21 cellular contexts compared by ENCODE assay signal in the genomic region with DNA sequence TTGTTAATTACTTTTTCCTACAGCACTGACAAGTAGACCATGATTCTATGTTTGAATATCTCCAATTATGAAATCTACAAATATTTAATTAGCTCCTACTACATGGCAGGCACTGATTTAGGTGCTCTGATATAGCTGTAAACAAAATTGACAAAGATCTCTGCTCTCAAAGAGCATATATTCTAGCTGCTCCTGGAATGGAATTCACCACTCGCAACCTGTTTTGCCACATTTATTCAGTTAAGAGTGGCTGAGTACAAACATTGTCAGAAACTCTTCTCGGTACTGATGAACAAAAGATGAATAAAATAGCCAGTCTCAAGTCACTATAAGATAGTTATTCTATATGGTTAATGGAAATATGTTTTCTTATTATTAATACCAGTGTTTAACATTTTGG.
A peak's percentile ranks its signal among the peaks of the same experiment; 100 is the strongest.
DNase-seq lines count a peak whose midpoint lies in the region; TF ChIP-seq lines count a peak whose summit lies in the region.
"Had no signal": no experiment of that assay in that cellular context is flagged by ENCODE, and none has a peak within 500 bp of the region (broad histone marks: within the 10 kb centered on the region; RNA-seq: fewer than 3 reads in every experiment).

No MANE protein-coding gene starts in this region.

- H3K27me3 ChIP-seq in breast epithelium = no peaks in the 10 kb centered on the region
- no peaks in the 10 kb centered on the region for H3K27me3 ChIP-seq in trophoblast cell (ENCODE audit: insufficient read depth, low read length)
- H3K27me3 ChIP-seq: BE2C, BLaER1 had no signal

- in situ Hi-C loops in T47D (cut with HindIII; ENCODE audit: low pct_unique_long_range_greater_than_20kb, low sequenced_read_pairs) = no loop called here

- DNase-seq in DMS53 (lab: John Stamatoyannopoulos, UW) (peak; percentile 2), DMS53 treated with DMSO at 0.1 percent for 48 hours (lab: John Stamatoyannopoulos, UW; ENCODE audit: unreplicated experiment) (no peak), T47D (ENCODE audit: low read depth in 1 of 2, low spot score in 1 of 2) (peak; percentile 28 to 84), breast epithelium (ENCODE audit: low spot score in 2 of 2) (no peak), trophoblast cell (peak; percentile 57 to 79), osteocyte (ENCODE audit: extremely low spot score, unreplicated experiment) (no peak), DMS79 treated with DMSO at 0.1 percent for 48 hours (lab: John Stamatoyannopoulos, UW) (no peak)
- DNase-seq: BE2C; C1 segment of cervical spinal cord; CD4-positive, alpha-beta memory T cell; CD4-positive, CD25-positive, alpha-beta regulatory T cell; CD8-positive, alpha-beta memory T cell; COR-L47; DMS 273 treated with DMSO at 0.1 percent for 48 hours; DMS153; DMS79; GF-D8 had no signal

- TF ChIP-seq CTCF in breast epithelium (IDR thresholded peaks at IDR 0.05) (no peak), osteocyte (IDR thresholded peaks at IDR 0.05) (no peak)

- H3K4me3 ChIP-seq in breast epithelium (no peak overlapping the region), trophoblast cell (ENCODE audit: low read depth, low read length) (no peak overlapping the region)
- H3K4me3 ChIP-seq: A549, BLaER1 had no signal

- peaks cover 2% of the 10 kb centered on the region for H3K79me1 ChIP-seq in trophoblast cell (ENCODE audit: low read length)

- H3K4me1 ChIP-seq in breast epithelium (no peaks in the 10 kb centered on the region), trophoblast cell (ENCODE audit: control insufficient read depth in 1 of 2, insufficient read depth in 2 of 2, low read length in 2 of 2) (no peaks in the 10 kb centered on the region)
- H3K4me1 ChIP-seq: A549, BE2C, BLaER1 had no signal

- intact Hi-C loops in breast epithelium (cut with DNase I; ENCODE audit: low total_unique reads) = no loop called here

- no peak overlapping the region for H3K9ac ChIP-seq in trophoblast cell (ENCODE audit: low read length)
- H3K9ac ChIP-seq: BLaER1 had no signal

- H4K91ac ChIP-seq in trophoblast cell (ENCODE audit: low read depth, low read length) = no peak overlapping the region

- H3K27ac ChIP-seq in breast epithelium = no peak overlapping the region
- H3K27ac ChIP-seq in trophoblast cell (ENCODE audit: low read depth, low read length) = no peak overlapping the region
- H3K27ac ChIP-seq: 22Rv1, A549, BLaER1 had no signal

- H2AK5ac ChIP-seq in trophoblast cell (ENCODE audit: low read length) = no peak overlapping the region

- H3K36me3 ChIP-seq in breast epithelium (no peaks in the 10 kb centered on the region), trophoblast cell (ENCODE audit: control insufficient read depth in 1 of 2, insufficient read depth in 2 of 2, low read length in 2 of 2) (no peaks in the 10 kb centered on the region)
- H3K36me3 ChIP-seq: BE2C, BLaER1 had no signal

- H3K9me3 Mint-ChIP-seq in osteocyte (ENCODE audit: unreplicated experiment) = peaks cover under 1% of the 10 kb centered on the region
- H3K9me3 Mint-ChIP-seq: CD8-positive, alpha-beta memory T cell had no signal

- H3K4me3 Mint-ChIP-seq in osteocyte (ENCODE audit: unreplicated experiment) = no peak overlapping the region
- H3K4me3 Mint-ChIP-seq: CD14-positive monocyte; CD4-positive, alpha-beta memory T cell; CD4-positive, CD25-positive, alpha-beta regulatory T cell; CD8-positive, alpha-beta memory T cell had no signal

- H2BK5ac ChIP-seq in trophoblast cell (ENCODE audit: low read depth, low read length, poor library complexity) = no peak overlapping the region

- H3K4ac ChIP-seq in trophoblast cell (ENCODE audit: low read depth, low read length) = no peak overlapping the region

- H3K4me1 Mint-ChIP-seq in osteocyte (ENCODE audit: unreplicated experiment) = no peaks in the 10 kb centered on the region
- H3K4me1 Mint-ChIP-seq: CD14-positive monocyte; CD4-positive, alpha-beta memory T cell; CD4-positive, CD25-positive, alpha-beta regulatory T cell; CD8-positive, alpha-beta memory T cell had no signal

- H3K4me2 ChIP-seq in trophoblast cell (ENCODE audit: low read length) = no peak overlapping the region
- H3K4me2 ChIP-seq: A549, BLaER1 had no signal

- H3K9me3 ChIP-seq in breast epithelium (peaks cover 0 to 10% of the 10 kb centered on the region in 2 donors), trophoblast cell (ENCODE audit: insufficient read depth, low read depth, low read length) (no peaks in the 10 kb centered on the region)
- H3K9me3 ChIP-seq: BE2C had no signal

- no peak overlapping the region for H4K8ac ChIP-seq in trophoblast cell (ENCODE audit: low read depth, low read length)

- WGBS in trophoblast cell (ENCODE audit: extremely low coverage, insufficient coverage, insufficient read length) = no CpG with 5 or more reads among the region's 2 CpGs

- H3K79me2 ChIP-seq in trophoblast cell (ENCODE audit: control insufficient read depth, insufficient read depth, low read length, poor library complexity) = no peaks in the 10 kb centered on the region

- H2BK12ac ChIP-seq in trophoblast cell (ENCODE audit: low read length) = no peak overlapping the region

- no peaks in the 10 kb centered on the region for H3K36me3 Mint-ChIP-seq in osteocyte (ENCODE audit: unreplicated experiment)
- H3K36me3 Mint-ChIP-seq: CD4-positive, alpha-beta memory T cell; CD4-positive, CD25-positive, alpha-beta regulatory T cell; CD8-positive, alpha-beta memory T cell had no signal

- H3K27me3 Mint-ChIP-seq in osteocyte (ENCODE audit: unreplicated experiment) = peaks cover 5% of the 10 kb centered on the region
- H3K27me3 Mint-ChIP-seq: CD4-positive, alpha-beta memory T cell; CD4-positive, CD25-positive, alpha-beta regulatory T cell; CD8-positive, alpha-beta memory T cell had no signal

- no peak overlapping the region for H2AFZ ChIP-seq in trophoblast cell (ENCODE audit: insufficient read depth, low read length, poor library complexity)

- TF ChIP-seq POLR2A in breast epithelium (IDR thresholded peaks at IDR 0.05) = no peak

- H2BK120ac ChIP-seq in trophoblast cell (ENCODE audit: insufficient read depth, low read length, poor library complexity) = no peak overlapping the region

- no peak overlapping the region for H3K23ac ChIP-seq in trophoblast cell (ENCODE audit: low read length)

- H3K14ac ChIP-seq in trophoblast cell (ENCODE audit: low read length) = no peak overlapping the region

- no peak overlapping the region for H3K18ac ChIP-seq in trophoblast cell (ENCODE audit: low read length)

- H3K27ac Mint-ChIP-seq in osteocyte (ENCODE audit: unreplicated experiment) = no peak overlapping the region
- H3K27ac Mint-ChIP-seq: CD4-positive, alpha-beta memory T cell; CD4-positive, CD25-positive, alpha-beta regulatory T cell; CD8-positive, alpha-beta memory T cell had no signal

- H4K12ac ChIP-seq in trophoblast cell (ENCODE audit: low read depth, low read length) = no peak overlapping the region

Comparison
In these comparisons a context has a peak if more than half of its experiments do, and no peak if none do; other contexts are left out.
1. DNase-seq: peak in DMS53 (single experiment), T47D (2 of 2) and trophoblast cell (2 of 2); none in DMS53 treated with DMSO at 0.1 percent for 48 hours (single experiment), breast epithelium (0 of 2), osteocyte (single experiment) and DMS79 treated with DMSO at 0.1 percent for 48 hours (single experiment).